ENCODE assay signal across 26 cellular contexts in genomic region chr4:184030764-184031163, GRCh38.
"Had no signal": no experiment of that assay in that cellular context is flagged by ENCODE, and none has a peak within 500 bp of the region (broad histone marks: within the 10 kb centered on the region; RNA-seq: fewer than 3 reads in every experiment).

No MANE protein-coding gene starts in this region.

- H3K4me1 ChIP-seq: prostate gland, right lobe of liver, sigmoid colon, suprapubic skin, testis, tibial artery, uterus had no signal

- H3K27ac ChIP-seq: neutrophil, pancreas, prostate gland, right lobe of liver, sigmoid colon, suprapubic skin, testis, tibial artery, transverse colon, upper lobe of right lung, uterus had no signal

- H3K4me3 ChIP-seq: pancreas, prostate gland, right lobe of liver, sigmoid colon, suprapubic skin, testis, tibial artery, transverse colon, upper lobe of right lung, uterus had no signal

- DNase-seq: naive thymus-derived CD8-positive, alpha-beta T cell; nephron progenitor cell; nucleus accumbens; pancreas; retina; right cardiac atrium; right lobe of liver; sigmoid colon; small intestine; stimulated activated CD4-positive, alpha-beta T cell treated with anti-CD3 and anti-CD28 coated beads, Interleukin-15, amount 100 ng/mL, for 24 hours; stimulated activated CD4-positive, alpha-beta T cell treated with anti-CD3 and anti-CD28 coated beads, Interleukin-2, amount 100 ng/mL, for 24 hours; stimulated activated CD4-positive, alpha-beta T cell treated with anti-CD3 and anti-CD28 coated beads, Interleukin-2, amount 100 ng/mL, for 48 hours; stimulated activated CD4-positive, alpha-beta T cell treated with anti-CD3 and anti-CD28 coated beads, Interleukin-4, amount 100 ng/mL, for 24 hours; stimulated activated naive B cell treated with anti-CD40 and anti-IgM and Interleukin-4, amounts not matched to agents 10 μg/mL and 1 μg/mL and 100 μg/mL, for 72 hours; stimulated activated naive CD4-positive, alpha-beta T cell treated with Interleukin-2 at 50 U/mL for 16 hours; substantia nigra; testis; tibial artery; transverse colon; upper lobe of right lung; uterus had no signal

- H3K9me3 ChIP-seq: neutrophil, pancreas, prostate gland, right lobe of liver, sigmoid colon, suprapubic skin, testis, tibial artery, transverse colon, upper lobe of right lung, uterus had no signal

- H3K27me3 ChIP-seq: neutrophil, pancreas, right lobe of liver, sigmoid colon, suprapubic skin, testis, tibial artery, transverse colon, upper lobe of right lung, uterus had no signal

- H3K36me3 ChIP-seq: neutrophil, pancreas, prostate gland, right lobe of liver, sigmoid colon, suprapubic skin, tibial artery, transverse colon, upper lobe of right lung, uterus had no signal

- ATAC-seq: naive thymus-derived CD8-positive, alpha-beta T cell; natural killer cell treated with Interleukin-12 subunit alpha and Interleukin-12 subunit beta and Interleukin-15 and Interleukin-18, amount 100 ng/mL, for 72 hours; pancreas; right lobe of liver; stimulated activated effector memory CD8-positive, alpha-beta T cell treated with anti-CD3 and anti-CD28 coated beads, Interleukin-12 subunit alpha, Interleukin-12 subunit beta, amount 100 ng/mL, for 72 hours; stimulated activated naive B cell treated with anti-CD40 and anti-IgM and Interleukin-4, amounts not matched to agents 10 μg/mL and 1 μg/mL and 100 μg/mL, for 72 hours had no signal
